Comparison of ENCODE assay signal across 13 cellular contexts in the genomic region with DNA sequence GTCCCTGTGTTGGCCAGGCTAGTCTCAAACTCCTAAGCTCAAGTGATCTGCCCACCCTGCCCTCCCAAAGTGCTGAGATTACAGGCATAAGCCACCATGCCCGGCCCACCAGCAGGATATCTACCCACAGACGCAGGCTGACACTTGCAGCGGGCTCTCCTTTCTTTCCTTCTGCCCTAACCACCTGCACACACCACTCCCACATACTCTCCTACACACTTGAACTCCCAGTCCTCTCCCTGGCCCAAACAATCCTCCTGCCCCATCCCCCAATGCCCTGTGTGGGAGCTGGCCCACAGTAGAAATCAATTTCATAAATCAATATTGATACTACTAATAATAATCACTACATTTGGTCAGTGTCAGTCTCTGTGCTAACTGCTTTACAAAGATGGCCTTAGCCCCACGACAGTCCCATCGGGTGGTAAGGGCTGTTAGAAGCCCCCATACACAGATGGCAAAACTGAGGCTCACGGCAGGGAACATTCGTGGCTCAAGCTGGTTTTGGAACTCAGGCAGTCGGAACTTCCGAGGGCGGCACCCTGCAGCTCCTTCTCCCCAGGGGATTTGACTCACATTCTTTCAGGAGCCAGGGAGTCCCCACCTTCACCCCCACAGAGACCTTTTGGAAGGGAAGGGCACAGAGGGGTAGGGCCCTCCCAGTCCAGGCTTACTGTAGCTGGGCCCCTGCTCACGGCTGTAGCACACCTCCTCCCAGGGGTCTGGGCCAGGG. TPM values are rescaled to one million over a fixed set of nuclear protein-coding genes. Genes with fewer than 3 reads are reported as not detected.
DNase-seq lines count a peak whose midpoint lies in the region; ATAC-seq and TF ChIP-seq lines count a peak whose summit lies in the region.
"Had no signal": no experiment of that assay in that cellular context is flagged by ENCODE, and none has a peak within 500 bp of the region (broad histone marks: within the 10 kb centered on the region; RNA-seq: fewer than 3 reads in every experiment).

No MANE protein-coding gene starts in this region.

- DNase-seq in activated naive CD4-positive, alpha-beta T cell treated with anti-CD3 and anti-CD28 coated beads, Interleukin-2, amount 50 U/mL, for 72 hours (ENCODE audit: low spot score in 2 of 2): no peak
- DNase-seq in RWPE1 (ENCODE audit: low spot score) (no peak), osteocyte (ENCODE audit: extremely low spot score, unreplicated experiment) (no peak), OCI-M2 (lab: John Stamatoyannopoulos, UW; ENCODE audit: unreplicated experiment) (no peak), mucosa of descending colon (no peak)
- DNase-seq: heart left ventricle, left cardiac atrium, psoas muscle had no signal

- H3K4me3 ChIP-seq in iPS-11a (ENCODE audit: low read depth, low read length) (peak overlapping the region; percentile 20), mucosa of descending colon (no peak overlapping the region)
- H3K4me3 ChIP-seq: psoas muscle had no signal

- intact Hi-C loops in mucosa of descending colon (cut with DNase I, micrococcal nuclease): no loop called here

- TF ChIP-seq CTCF in RWPE1 (conservative IDR thresholded peaks at IDR 0.05; ENCODE audit: low read depth) (no peak), osteocyte (IDR thresholded peaks at IDR 0.05) (no peak), mucosa of descending colon (IDR thresholded peaks at IDR 0.05) (no peak)

- peak overlapping the region; percentile 48 for H3K27ac Mint-ChIP-seq in activated naive CD4-positive, alpha-beta T cell treated with anti-CD3 and anti-CD28 coated beads, Interleukin-2, amount 50 U/mL, for 24 hours
- H3K27ac Mint-ChIP-seq in activated naive CD4-positive, alpha-beta T cell treated with anti-CD3 and anti-CD28 coated beads, Interleukin-2, amount 50 U/mL, for 72 hours: no peak overlapping the region
- no peak overlapping the region for H3K27ac Mint-ChIP-seq in osteocyte (ENCODE audit: unreplicated experiment)

- no peaks in the 10 kb centered on the region for H3K9me3 ChIP-seq in mucosa of descending colon
- H3K9me3 ChIP-seq: esophagus muscularis mucosa, heart left ventricle, psoas muscle had no signal

- H3K36me3 ChIP-seq in mucosa of descending colon (ENCODE audit: low read depth): no peaks in the 10 kb centered on the region
- H3K36me3 ChIP-seq: esophagus muscularis mucosa, heart left ventricle had no signal

- ATAC-seq in activated naive CD4-positive, alpha-beta T cell treated with anti-CD3 and anti-CD28 coated beads, Interleukin-2, amount 50 U/mL, for 72 hours: no peak
- no peak for ATAC-seq in mucosa of descending colon
- ATAC-seq in GM21390 (IDR thresholded peaks at IDR 0.05; ENCODE audit: unreplicated experiment): no peak
- ATAC-seq: heart left ventricle, left cardiac atrium, Panc1, psoas muscle had no signal

- POLR2A ChIA-PET in RWPE1 (lab: Yijun Ruan, JAX; ENCODE audit: low non-redundant PET): no interaction called here

- H3K4me3 Mint-ChIP-seq in activated naive CD4-positive, alpha-beta T cell treated with anti-CD3 and anti-CD28 coated beads, Interleukin-2, amount 50 U/mL, for 24 hours: no peak overlapping the region
- H3K4me3 Mint-ChIP-seq in osteocyte (ENCODE audit: unreplicated experiment): peak overlapping the region; percentile 40

- H3K9me3 Mint-ChIP-seq in activated naive CD4-positive, alpha-beta T cell treated with anti-CD3 and anti-CD28 coated beads, Interleukin-2, amount 50 U/mL, for 24 hours: no peaks in the 10 kb centered on the region
- no peaks in the 10 kb centered on the region for H3K9me3 Mint-ChIP-seq in activated naive CD4-positive, alpha-beta T cell treated with anti-CD3 and anti-CD28 coated beads, Interleukin-2, amount 50 U/mL, for 72 hours
- no peaks in the 10 kb centered on the region for H3K9me3 Mint-ChIP-seq in osteocyte (ENCODE audit: unreplicated experiment)

- H3K27ac ChIP-seq in RWPE1: peak overlapping the region; percentile 72
- H3K27ac ChIP-seq: esophagus muscularis mucosa, heart left ventricle, psoas muscle had no signal

- H3K4me1 ChIP-seq in mucosa of descending colon (ENCODE audit: low read depth): peaks cover 15% of the 10 kb centered on the region

- H3K36me3 Mint-ChIP-seq in activated naive CD4-positive, alpha-beta T cell treated with anti-CD3 and anti-CD28 coated beads, Interleukin-2, amount 50 U/mL, for 24 hours: no peaks in the 10 kb centered on the region
- H3K36me3 Mint-ChIP-seq in activated naive CD4-positive, alpha-beta T cell treated with anti-CD3 and anti-CD28 coated beads, Interleukin-2, amount 50 U/mL, for 72 hours: peaks cover 9% of the 10 kb centered on the region in 2 donors
- no peaks in the 10 kb centered on the region for H3K36me3 Mint-ChIP-seq in osteocyte (ENCODE audit: unreplicated experiment)

- peaks cover 46% of the 10 kb centered on the region for H3K27me3 Mint-ChIP-seq in activated naive CD4-positive, alpha-beta T cell treated with anti-CD3 and anti-CD28 coated beads, Interleukin-2, amount 50 U/mL, for 24 hours
- peaks cover 5% of the 10 kb centered on the region for H3K27me3 Mint-ChIP-seq in osteocyte (ENCODE audit: unreplicated experiment)

- CTCF ChIA-PET in RWPE1 (lab: Yijun Ruan, JAX): interaction anchor here (0.6 to 1.0 kb wide), 4 partner anchors 10 to 224 kb away, joined by 3 to 5 read pairs (median 3); no protein-coding TSS in a partner anchor

- peaks cover 33% of the 10 kb centered on the region for H3K4me1 Mint-ChIP-seq in activated naive CD4-positive, alpha-beta T cell treated with anti-CD3 and anti-CD28 coated beads, Interleukin-2, amount 50 U/mL, for 24 hours
- H3K4me1 Mint-ChIP-seq in osteocyte (ENCODE audit: unreplicated experiment): peaks cover 27% of the 10 kb centered on the region

RNA-seq across cellular contexts. Expression of a gene that starts 3.4 kb away (rescaled TPM):
- total RNA-seq in activated naive CD4-positive, alpha-beta T cell treated with anti-CD3 and anti-CD28 coated beads, Interleukin-2, amount 50 U/mL, for 72 hours: 1 to 10 TPM in 1 of 2 donors, not detected in 1; 2.1 TPM
- total RNA-seq in osteocyte: 0.63 and 2.2 TPM in 2 replicates
- under 1 TPM in 1 of 3 donors, not detected in 2; 0.22 TPM for total RNA-seq in mucosa of descending colon
- total RNA-seq: psoas muscle had no signal

RNA-seq across cellular contexts. Expression of a gene that starts 28.7 kb away (rescaled TPM):
- under 1 TPM; 0.46 to 0.74 TPM for total RNA-seq in activated naive CD4-positive, alpha-beta T cell treated with anti-CD3 and anti-CD28 coated beads, Interleukin-2, amount 50 U/mL, for 72 hours
- total RNA-seq in osteocyte: 45.1 TPM in 2 replicates
- 100 to 1,000 TPM in 1 of 3 donors, 10 to 100 TPM in 1, 1 to 10 TPM in 1; 9.0 to 186 (median 19.9) TPM for total RNA-seq in mucosa of descending colon

RNA-seq across cellular contexts. Expression of a gene that starts 36.9 kb away (rescaled TPM):
- 100 to 1,000 TPM in 1 of 2 donors, 10 to 100 TPM in 1; 43.0 to 101 TPM for total RNA-seq in activated naive CD4-positive, alpha-beta T cell treated with anti-CD3 and anti-CD28 coated beads, Interleukin-2, amount 50 U/mL, for 72 hours
- 29.5 and 30.4 TPM in 2 replicates for total RNA-seq in osteocyte
- 100 to 1,000 TPM; 355 to 802 (median 787) TPM for total RNA-seq in mucosa of descending colon

Comparison
In these comparisons a context has a peak if more than half of its experiments do, and no peak if none do; other contexts are left out.
1. RNA of a gene that starts 28.7 kb away (total RNA-seq): 45.1 TPM in osteocyte and 9.0 to 186 TPM in mucosa of descending colon; 0.46 to 0.74 TPM in activated naive CD4-positive, alpha-beta T cell treated with anti-CD3 and anti-CD28 coated beads, Interleukin-2, amount 50 U/mL, for 72 hours; every median in the first group is over 4 times any median in the second.